18 cellular contexts compared by ENCODE assay signal in the genomic region with DNA sequence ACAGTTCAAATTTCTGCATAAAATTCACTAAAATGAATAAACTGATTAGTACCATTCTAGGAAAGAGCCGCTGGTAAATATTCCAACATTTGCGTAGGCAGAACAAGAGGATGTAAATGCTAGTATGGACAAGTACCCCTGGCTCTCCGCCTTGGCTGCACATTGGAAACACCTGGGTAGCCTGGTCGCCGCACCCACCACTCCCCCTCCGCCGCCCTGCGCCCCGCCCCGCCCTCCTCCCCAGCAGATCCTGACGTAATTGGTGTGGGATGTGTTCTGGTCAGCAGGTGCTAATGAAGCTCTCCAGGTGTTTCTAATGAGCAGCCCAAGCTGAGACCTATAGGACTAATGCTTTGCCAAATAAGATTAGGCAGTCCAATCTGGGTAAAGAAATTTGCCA.
"Had no signal": no experiment of that assay in that cellular context is flagged by ENCODE, and none has a peak within 500 bp of the region (broad histone marks: within the 10 kb centered on the region; RNA-seq: fewer than 3 reads in every experiment).

No MANE protein-coding gene starts in this region.

- H3K4me1 ChIP-seq: vagina had no signal

- H3K9me3 ChIP-seq: tibial nerve, vagina had no signal

- DNase-seq: activated CD4-positive, alpha-beta memory T cell treated with anti-CD3 and anti-CD28 coated beads, Interleukin-2, amount 10 ng/mL, durations not matched to agents 7 days and 5 days; activated CD4-positive, alpha-beta T cell treated with anti-CD3 and anti-CD28 coated beads for 36 hours; activated gamma-delta T cell; activated T-cell treated with anti-CD3 and anti-CD28 coated beads, Interleukin-2, amount 50 U/mL, for 48 hours; brain microvascular endothelial cell; cerebellar nuclear complex; dermis blood vessel endothelial cell; glutamatergic neuron; immature natural killer cell; natural killer cell; nucleus accumbens; right cardiac atrium had no signal

- ATAC-seq: activated CD4-positive, alpha-beta T cell treated with anti-CD3 and anti-CD28 coated beads for 36 hours; esophagus mucosa; natural killer cell; right cardiac atrium; stimulated activated effector memory CD8-positive, alpha-beta T cell treated with anti-CD3 and anti-CD28 coated beads, Interleukin-12 subunit alpha, Interleukin-12 subunit beta, amount 100 ng/mL, for 72 hours had no signal

- H3K4me3 Mint-ChIP-seq: activated CD4-positive, alpha-beta memory T cell treated with anti-CD3 and anti-CD28 coated beads, Interleukin-2, amount 10 ng/mL, durations not matched to agents 7 days and 5 days; activated CD4-positive, alpha-beta T cell treated with anti-CD3 and anti-CD28 coated beads for 36 hours; activated naive CD8-positive, alpha-beta T cell; immature natural killer cell; natural killer cell; stimulated activated effector memory CD8-positive, alpha-beta T cell treated with anti-CD3 and anti-CD28 coated beads, Interleukin-12 subunit alpha, Interleukin-12 subunit beta, amount 100 ng/mL, for 72 hours had no signal

- H3K27ac Mint-ChIP-seq: activated CD4-positive, alpha-beta memory T cell treated with anti-CD3 and anti-CD28 coated beads, Interleukin-2, amount 10 ng/mL, durations not matched to agents 7 days and 5 days; activated CD4-positive, alpha-beta T cell treated with anti-CD3 and anti-CD28 coated beads for 36 hours; activated naive CD8-positive, alpha-beta T cell; immature natural killer cell; natural killer cell; stimulated activated effector memory CD8-positive, alpha-beta T cell treated with anti-CD3 and anti-CD28 coated beads, Interleukin-12 subunit alpha, Interleukin-12 subunit beta, amount 100 ng/mL, for 72 hours had no signal

- H3K4me1 Mint-ChIP-seq: activated CD4-positive, alpha-beta memory T cell treated with anti-CD3 and anti-CD28 coated beads, Interleukin-2, amount 10 ng/mL, durations not matched to agents 7 days and 5 days; activated CD4-positive, alpha-beta T cell treated with anti-CD3 and anti-CD28 coated beads for 36 hours; immature natural killer cell; natural killer cell; stimulated activated effector memory CD8-positive, alpha-beta T cell treated with anti-CD3 and anti-CD28 coated beads, Interleukin-12 subunit alpha, Interleukin-12 subunit beta, amount 100 ng/mL, for 72 hours had no signal

- H3K27me3 Mint-ChIP-seq: activated CD4-positive, alpha-beta memory T cell treated with anti-CD3 and anti-CD28 coated beads, Interleukin-2, amount 10 ng/mL, durations not matched to agents 7 days and 5 days; activated CD4-positive, alpha-beta T cell treated with anti-CD3 and anti-CD28 coated beads for 36 hours; activated naive CD8-positive, alpha-beta T cell had no signal

- H3K4me3 ChIP-seq: smooth muscle cell, tibial nerve, vagina had no signal

- H3K36me3 Mint-ChIP-seq: natural killer cell; stimulated activated effector memory CD8-positive, alpha-beta T cell treated with anti-CD3 and anti-CD28 coated beads, Interleukin-12 subunit alpha, Interleukin-12 subunit beta, amount 100 ng/mL, for 72 hours had no signal

- H3K9me3 Mint-ChIP-seq: activated CD4-positive, alpha-beta memory T cell treated with anti-CD3 and anti-CD28 coated beads, Interleukin-2, amount 10 ng/mL, durations not matched to agents 7 days and 5 days; immature natural killer cell; natural killer cell; stimulated activated effector memory CD8-positive, alpha-beta T cell treated with anti-CD3 and anti-CD28 coated beads, Interleukin-12 subunit alpha, Interleukin-12 subunit beta, amount 100 ng/mL, for 72 hours had no signal

- H3K36me3 ChIP-seq: brain microvascular endothelial cell, vagina had no signal
